Comparison of ENCODE assay signal across 20 cellular contexts in the genomic region with DNA sequence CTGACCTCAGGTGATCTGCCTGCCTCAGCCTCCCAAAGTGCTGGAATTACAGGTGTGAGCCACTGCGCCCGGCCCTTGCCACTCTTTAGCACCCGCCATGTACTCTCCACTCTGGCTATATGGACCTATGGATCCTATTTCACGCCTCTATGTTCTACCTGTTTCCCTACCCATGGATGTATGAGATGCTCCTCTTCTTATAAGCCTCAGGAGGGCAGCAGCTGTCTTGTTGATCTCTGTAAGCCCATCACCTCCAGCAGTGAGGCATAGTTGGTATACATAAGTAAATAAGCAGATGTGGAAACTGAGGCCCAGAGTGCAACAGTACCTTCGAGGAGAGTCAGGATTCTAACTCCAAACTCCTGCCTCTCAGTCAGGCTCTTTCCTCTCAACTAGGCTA. TPM values are rescaled to one million over a fixed set of nuclear protein-coding genes. Genes with fewer than 3 reads are reported as not detected.
DNase-seq lines count a peak whose midpoint lies in the region; ATAC-seq and TF ChIP-seq lines count a peak whose summit lies in the region.
"Had no signal": no experiment of that assay in that cellular context is flagged by ENCODE, and none has a peak within 500 bp of the region (broad histone marks: within the 10 kb centered on the region; RNA-seq: fewer than 3 reads in every experiment).

No MANE protein-coding gene starts in this region.

- no peaks in the 10 kb centered on the region for H3K27me3 ChIP-seq in PC-9 (ENCODE audit: insufficient read depth, low read depth)
- H3K27me3 ChIP-seq: cardiac muscle cell, dorsolateral prefrontal cortex, gastroesophageal sphincter, right atrium auricular region, upper lobe of right lung had no signal

- H3K4me3 ChIP-seq in AG10803 (ENCODE audit: low read length) (no peak overlapping the region), PC-9 (no peak overlapping the region), coronary artery (no peak overlapping the region)
- H3K4me3 ChIP-seq: cardiac muscle cell, dorsolateral prefrontal cortex, gastroesophageal sphincter, lung, right atrium auricular region, upper lobe of right lung had no signal

- no peaks in the 10 kb centered on the region for H3K9me2 ChIP-seq in PC-9 (ENCODE audit: insufficient read depth)

- H4K20me1 ChIP-seq in PC-9 (ENCODE audit: insufficient read depth) = no peaks in the 10 kb centered on the region

- intact Hi-C loops in PC-9 (cut with micrococcal nuclease; ENCODE audit: unreplicated experiment) = no loop called here

- BruUV-seq in PC-9 (replicated peaks; lab: Mats Ljungman, UMichigan) = no TSS peak

- CTCF ChIA-PET in PC-9 (lab: Charles Lee) = no interaction called here

- no peaks in the 10 kb centered on the region for H3K4me1 ChIP-seq in PC-9 (replicated peaks; ENCODE audit: insufficient read depth)
- H3K4me1 ChIP-seq: right atrium auricular region had no signal

- H3K27ac ChIP-seq in PC-9 = no peak overlapping the region
- H3K27ac ChIP-seq in coronary artery = no peak overlapping the region
- H3K27ac ChIP-seq: cardiac muscle cell, dorsolateral prefrontal cortex, gastroesophageal sphincter, right atrium auricular region, upper lobe of right lung had no signal

- no peaks in the 10 kb centered on the region for H3K79me2 ChIP-seq in PC-9 (ENCODE audit: low read depth)

- no peak overlapping the region for H3K4me2 ChIP-seq in PC-9

- H3F3A ChIP-seq in PC-9 (ENCODE audit: insufficient read depth, low read depth) = no peaks in the 10 kb centered on the region

- H2AFZ ChIP-seq in PC-9 = no peak overlapping the region

- POLR2A ChIA-PET in PC-9 (lab: Charles Lee; ENCODE audit: unreplicated experiment) = no interaction called here

- H3K36me3 ChIP-seq in PC-9 (ENCODE audit: low read depth) = no peaks in the 10 kb centered on the region
- H3K36me3 ChIP-seq: cardiac muscle cell, right atrium auricular region, upper lobe of right lung had no signal

- no peak for ATAC-seq in HG03196 (IDR thresholded peaks at IDR 0.05; ENCODE audit: unreplicated experiment)
- ATAC-seq in HG02610 (IDR thresholded peaks at IDR 0.05; ENCODE audit: unreplicated experiment) = no peak
- ATAC-seq: CD8-positive, alpha-beta T cell; gastroesophageal sphincter; upper lobe of right lung had no signal

- 0 out of 2 replicates have a peak, but pooled peaks have one; percentile 8 for TF ChIP-seq CTCF in AG10803 (conservative IDR thresholded peaks at IDR 0.05; ENCODE audit: low read length)
- 0 out of 2 replicates have a peak, but pooled peaks have one; percentile 36 for TF ChIP-seq CTCF in PC-9 (conservative IDR thresholded peaks at IDR 0.05)
- TF ChIP-seq CTCF in coronary artery (IDR thresholded peaks at IDR 0.05) = no peak

- no peaks in the 10 kb centered on the region for H3K9me3 ChIP-seq in PC-9 (ENCODE audit: insufficient read depth, low read depth)
- H3K9me3 ChIP-seq: gastroesophageal sphincter, right atrium auricular region, upper lobe of right lung had no signal

- DNase-seq in AG10803 (ENCODE audit: low read depth) (no peak), ELR (ENCODE audit: low read depth) (peak; percentile 26), PC-9 (no peak), coronary artery (ENCODE audit: low spot score) (peak; percentile 41)
- DNase-seq in activated CD4-positive, alpha-beta T cell treated with anti-CD3 and anti-CD28 coated beads for 4 hours = no peak
- no peak for DNase-seq in stimulated activated CD4-positive, alpha-beta T cell treated with anti-CD3 and anti-CD28 coated beads, Interleukin-12 subunit alpha, Interleukin-12 subunit beta, amount 100 ng/mL, for 4 hours
- DNase-seq: activated CD4-positive, alpha-beta T cell treated with anti-CD3 and anti-CD28 coated beads, Interleukin-2, amount 50 U/mL, for 48 hours; activated gamma-delta T cell; CD8-positive, alpha-beta T cell; dorsolateral prefrontal cortex; kidney; NCI-H1436; stimulated activated CD4-positive, alpha-beta T cell treated with anti-CD3 and anti-CD28 coated beads, Interleukin-15, amount 100 ng/mL, for 24 hours; upper lobe of right lung had no signal

RNA-seq across cellular contexts. Expression of a gene that starts 24.7 kb away (rescaled TPM):
- total RNA-seq in PC-9 (2021) = 17.4 and 33.6 TPM in 2 replicates

RNA-seq across cellular contexts. Expression of a gene that starts 37.9 kb away (rescaled TPM):
- 25.0 and 27.2 TPM in 2 replicates for total RNA-seq in PC-9 (2021)

Comparison
In these comparisons a context has a peak if more than half of its experiments do, and no peak if none do; other contexts are left out.
1. DNase-seq: peak in ELR (single experiment) and coronary artery (single experiment); none in AG10803 (single experiment), PC-9 (0 of 2), activated CD4-positive, alpha-beta T cell treated with anti-CD3 and anti-CD28 coated beads for 4 hours (0 of 2) and stimulated activated CD4-positive, alpha-beta T cell treated with anti-CD3 and anti-CD28 coated beads, Interleukin-12 subunit alpha, Interleukin-12 subunit beta, amount 100 ng/mL, for 4 hours (single experiment).